In genomic region chr17:6244253-6244652, GRCh38 we compare ENCODE assay signal across 1 cellular context.
TF ChIP-seq lines count a peak whose summit lies in the region.

No MANE protein-coding gene starts in this region.

TF ChIP-seq in H1, 55 proteins besides CTCF, POLR2A, EP300 and RAD21 (continued from another document):
- TF ChIP-seq CHD7 (IDR thresholded peaks at IDR 0.05; ENCODE audit: insufficient replicate concordance, low read length), result no peak
- no peak for TF ChIP-seq TEAD4 (IDR thresholded peaks at IDR 0.05; ENCODE audit: low read depth, low read length)
- TF ChIP-seq RXRA (IDR thresholded peaks at IDR 0.05; ENCODE audit: insufficient read depth, low read depth, low read length), result no peak
- no peak for TF ChIP-seq BCL11A (IDR thresholded peaks at IDR 0.05; ENCODE audit: low read depth in 2 of 2, low read length in 2 of 2)
- TF ChIP-seq POU5F1 (IDR thresholded peaks at IDR 0.05; ENCODE audit: low read depth, low read length), result no peak
- TF ChIP-seq RNF2 (IDR thresholded peaks at IDR 0.05; ENCODE audit: borderline replicate concordance, low read depth, low read length, missing control alignments, poor library complexity, severe bottlenecking), result no peak
- no peak for TF ChIP-seq KDM4A (IDR thresholded peaks at IDR 0.05; ENCODE audit: low read depth, low read length, severe bottlenecking)
- TF ChIP-seq ATF2 (IDR thresholded peaks at IDR 0.05; ENCODE audit: low read length), result no peak
- no peak for TF ChIP-seq SP1 (IDR thresholded peaks at IDR 0.05; ENCODE audit: low read depth, low read length)
- TF ChIP-seq KDM5A (IDR thresholded peaks at IDR 0.05; ENCODE audit: low read length), result no peak
- no peak for TF ChIP-seq HDAC6 (IDR thresholded peaks at IDR 0.05; ENCODE audit: low read depth, low read length)
- TF ChIP-seq NRF1 (IDR thresholded peaks at IDR 0.05; ENCODE audit: low read depth, low read length), result no peak
- no peak for TF ChIP-seq NANOG (IDR thresholded peaks at IDR 0.05; ENCODE audit: insufficient read depth, low read depth, low read length, poor library complexity, severe bottlenecking)
- TF ChIP-seq BACH1 (IDR thresholded peaks at IDR 0.05; ENCODE audit: low read length), result no peak
- no peak for TF ChIP-seq SUZ12 (IDR thresholded peaks at IDR 0.05; ENCODE audit: low read length)
